ENCODE assay signal across 9 cellular contexts in the genomic region with DNA sequence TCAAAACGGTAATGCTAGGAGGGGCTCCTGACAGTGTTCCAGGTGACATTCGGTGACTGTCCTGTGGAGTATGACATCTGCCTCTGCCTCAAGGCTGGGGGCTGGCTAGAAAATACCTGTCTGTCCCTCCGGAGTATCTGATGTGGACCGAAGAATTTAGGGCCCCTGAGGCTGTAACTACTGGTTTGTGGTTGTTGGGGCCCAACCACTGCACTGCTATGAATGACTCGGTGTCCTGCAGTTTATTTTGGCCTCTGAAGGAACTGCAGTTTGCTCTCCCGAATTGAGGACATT.
DNase-seq lines count a peak whose midpoint lies in the region; ATAC-seq, FAIRE-seq and TF ChIP-seq lines count a peak whose summit lies in the region.
"Had no signal": no experiment of that assay in that cellular context is flagged by ENCODE, and none has a peak within 500 bp of the region (broad histone marks: within the 10 kb centered on the region; RNA-seq: fewer than 3 reads in every experiment).

No MANE protein-coding gene starts in this region.

- CTCF ChIA-PET in activated CD8-positive, alpha-beta memory T cell treated with anti-CD3 and anti-CD28 coated beads, Interleukin-2, amount 10 ng/mL, durations not matched to agents 7 days and 5 days (lab: Charles Lee): interaction anchor here (1.0 kb wide), 1 partner anchor 44 kb away, joined by 3 read pairs; no protein-coding TSS in a partner anchor
- CTCF ChIA-PET in activated CD4-positive, alpha-beta memory T cell treated with anti-CD3 and anti-CD28 coated beads for 36 hours (lab: Charles Lee): no interaction called here

- H3K27ac ChIP-seq in foreskin keratinocyte: no peak overlapping the region
- peak overlapping the region; percentile 4 for H3K27ac ChIP-seq in smooth muscle cell (ENCODE audit: low read depth)
- peak overlapping the region in 1 of 5 donors; percentile 40 for H3K27ac ChIP-seq in adrenal gland

- peak overlapping the region; percentile 96 for H3K4me2 ChIP-seq in smooth muscle cell

- no peaks in the 10 kb centered on the region for H3K9me3 Mint-ChIP-seq in activated CD8-positive, alpha-beta memory T cell treated with anti-CD3 and anti-CD28 coated beads, Interleukin-2, amount 10 ng/mL, durations not matched to agents 7 days and 5 days (ENCODE audit: low read depth)
- H3K9me3 Mint-ChIP-seq in activated CD4-positive, alpha-beta memory T cell treated with anti-CD3 and anti-CD28 coated beads for 36 hours: no peaks in the 10 kb centered on the region
- H3K9me3 Mint-ChIP-seq: dendritic cell treated with granulocyte-macrophage colony-stimulating factor and Interleukin-4, amounts not matched to agents 40 ng/mL and 50 ng/mL, for 4 days had no signal

- H3K4me3 ChIP-seq in smooth muscle cell (peak overlapping the region; percentile 88), adrenal gland (no peak overlapping the region)

- WGBS in smooth muscle cell (ENCODE audit: low lambda C conversion rate): 49% methylated on average over 6 of the region's 6 CpGs
- 63 to 75% (median 67%) methylated on average over 5 to 6 of the region's 6 CpGs for WGBS in adrenal gland, 4 donors

- H3K36me3 Mint-ChIP-seq in activated CD8-positive, alpha-beta memory T cell treated with anti-CD3 and anti-CD28 coated beads, Interleukin-2, amount 10 ng/mL, durations not matched to agents 7 days and 5 days: no peaks in the 10 kb centered on the region
- no peaks in the 10 kb centered on the region for H3K36me3 Mint-ChIP-seq in activated CD4-positive, alpha-beta memory T cell treated with anti-CD3 and anti-CD28 coated beads for 36 hours

- no peak for TF ChIP-seq POLR2A in adrenal gland (IDR thresholded peaks at IDR 0.05)

- peaks cover 65% of the 10 kb centered on the region for H3K27me3 Mint-ChIP-seq in activated CD8-positive, alpha-beta memory T cell treated with anti-CD3 and anti-CD28 coated beads, Interleukin-2, amount 10 ng/mL, durations not matched to agents 7 days and 5 days
- H3K27me3 Mint-ChIP-seq in activated CD4-positive, alpha-beta memory T cell treated with anti-CD3 and anti-CD28 coated beads for 36 hours: peaks cover 31% of the 10 kb centered on the region

- no peak overlapping the region for H2AFZ ChIP-seq in smooth muscle cell (ENCODE audit: low read depth)

- H3F3A ChIP-seq in smooth muscle cell (ENCODE audit: low read depth): peaks cover 6% of the 10 kb centered on the region

- intact Hi-C loops in activated CD4-positive, alpha-beta memory T cell treated with anti-CD3 and anti-CD28 coated beads for 36 hours (cut with micrococcal nuclease): no loop called here
- intact Hi-C loops in adrenal gland (cut with DNase I): no loop called here

- DNase-seq in activated CD8-positive, alpha-beta memory T cell treated with anti-CD3 and anti-CD28 coated beads, Interleukin-2, amount 10 ng/mL, durations not matched to agents 7 days and 5 days: no peak
- no peak for DNase-seq in activated CD8-positive, alpha-beta memory T cell treated with anti-CD3 and anti-CD28 coated beads, Interleukin-2, amount 50 U/mL, for 48 hours
- DNase-seq in activated CD4-positive, alpha-beta memory T cell treated with anti-CD3 and anti-CD28 coated beads for 36 hours: peak; percentile 9
- DNase-seq in foreskin keratinocyte (no peak), smooth muscle cell (lab: John Stamatoyannopoulos, UW; ENCODE audit: unreplicated experiment) (no peak), adrenal gland (no peak), frontal cortex (ENCODE audit: low spot score in 2 of 2) (no peak)

- no peak overlapping the region for H3K9ac ChIP-seq in smooth muscle cell (ENCODE audit: low read depth)

- no peak for ATAC-seq in activated CD8-positive, alpha-beta memory T cell treated with anti-CD3 and anti-CD28 coated beads, Interleukin-2, amount 10 ng/mL, durations not matched to agents 7 days and 5 days
- peak; percentile 17 for ATAC-seq in foreskin keratinocyte
- no peak for ATAC-seq in GM21576 (IDR thresholded peaks at IDR 0.05; ENCODE audit: unreplicated experiment)

- H3K79me2 ChIP-seq in smooth muscle cell (ENCODE audit: low read depth): peaks cover 8% of the 10 kb centered on the region

- POLR2A ChIA-PET in activated CD4-positive, alpha-beta memory T cell treated with anti-CD3 and anti-CD28 coated beads for 36 hours (lab: Charles Lee): no interaction called here

- no peaks in the 10 kb centered on the region for H3K36me3 ChIP-seq in smooth muscle cell (ENCODE audit: low read depth)
- no peaks in the 10 kb centered on the region for H3K36me3 ChIP-seq in adrenal gland (replicated peaks in 1 of 2)

- H3K27me3 ChIP-seq in foreskin keratinocyte (no peaks in the 10 kb centered on the region), smooth muscle cell (ENCODE audit: low read depth) (peaks cover 35% of the 10 kb centered on the region), adrenal gland (peaks cover 2% of the 10 kb centered on the region)

- H3K9me3 ChIP-seq in smooth muscle cell (replicated peaks; ENCODE audit: low read depth) (no peaks in the 10 kb centered on the region), adrenal gland (replicated peaks in 1 of 3) (no peaks in the 10 kb centered on the region)

- no peak overlapping the region for H3K27ac Mint-ChIP-seq in activated CD8-positive, alpha-beta memory T cell treated with anti-CD3 and anti-CD28 coated beads, Interleukin-2, amount 10 ng/mL, durations not matched to agents 7 days and 5 days
- H3K27ac Mint-ChIP-seq in activated CD4-positive, alpha-beta memory T cell treated with anti-CD3 and anti-CD28 coated beads for 36 hours: no peak overlapping the region
- H3K27ac Mint-ChIP-seq: dendritic cell treated with granulocyte-macrophage colony-stimulating factor and Interleukin-4, amounts not matched to agents 40 ng/mL and 50 ng/mL, for 4 days had no signal

- TF ChIP-seq CTCF in foreskin keratinocyte (conservative IDR thresholded peaks at IDR 0.05) (no peak), smooth muscle cell (IDR thresholded peaks at IDR 0.05; ENCODE audit: borderline replicate concordance, insufficient read depth, poor library complexity, severe bottlenecking) (no peak), adrenal gland (IDR thresholded peaks at IDR 0.05) (no peak)

- FAIRE-seq in frontal cortex (lab: Jason Lieb, UNC): no peak

- H3K4me1 ChIP-seq in foreskin keratinocyte: peaks cover 4% of the 10 kb centered on the region
- H3K4me1 ChIP-seq in smooth muscle cell (ENCODE audit: low read depth): peaks cover 24% of the 10 kb centered on the region
- no peaks in the 10 kb centered on the region for H3K4me1 ChIP-seq in adrenal gland (replicated peaks in 1 of 2)

- H3K4me3 Mint-ChIP-seq in activated CD8-positive, alpha-beta memory T cell treated with anti-CD3 and anti-CD28 coated beads, Interleukin-2, amount 10 ng/mL, durations not matched to agents 7 days and 5 days: peak overlapping the region; percentile 52
- peak overlapping the region; percentile 72 for H3K4me3 Mint-ChIP-seq in activated CD4-positive, alpha-beta memory T cell treated with anti-CD3 and anti-CD28 coated beads for 36 hours

- H3K4me1 Mint-ChIP-seq in activated CD8-positive, alpha-beta memory T cell treated with anti-CD3 and anti-CD28 coated beads, Interleukin-2, amount 10 ng/mL, durations not matched to agents 7 days and 5 days: peaks cover 13% of the 10 kb centered on the region
- peaks cover 20% of the 10 kb centered on the region for H3K4me1 Mint-ChIP-seq in activated CD4-positive, alpha-beta memory T cell treated with anti-CD3 and anti-CD28 coated beads for 36 hours (ENCODE audit: low read depth)

- peaks cover 6% of the 10 kb centered on the region for H4K20me1 ChIP-seq in smooth muscle cell (ENCODE audit: low read depth)
